ENCODE assay signal across 9 cellular contexts in genomic region chr15:83340087-83340486, GRCh38. TPM values are rescaled to one million over a fixed set of nuclear protein-coding genes. Genes with fewer than 3 reads are reported as not detected.
"Had no signal": no experiment of that assay in that cellular context is flagged by ENCODE, and none has a peak within 500 bp of the region (broad histone marks: within the 10 kb centered on the region; RNA-seq: fewer than 3 reads in every experiment).

No MANE protein-coding gene starts in this region.

- H3K4me3 ChIP-seq: GM12878 had no signal

- FAIRE-seq: G401.6, GM12878, GM12891, GM12892, GM18507, GM19239 had no signal

- DNase-seq: GDM1, GF-D8 had no signal

- ATAC-seq: GM12878 had no signal

RNA-seq across cellular contexts. Expression of gene BNC1, which starts 55.6 kb away (rescaled TPM):
- total RNA-seq: G401, GM12878 had no signal
